In genomic region chr17:39623356-39623950, GRCh38 we compare ENCODE assay signal across 8 cellular contexts. TPM values are rescaled to one million over a fixed set of nuclear protein-coding genes. Genes with fewer than 3 reads are reported as not detected.
DNase-seq lines count a peak whose midpoint lies in the region; ATAC-seq and TF ChIP-seq lines count a peak whose summit lies in the region.

No MANE protein-coding gene starts in this region.

- no peak for TF ChIP-seq POLR2A in transverse colon (IDR thresholded peaks at IDR 0.05)

- H3K36me3 ChIP-seq in MG63 (no peaks in the 10 kb centered on the region; the same call in 1 of the 2 replicates), parathyroid adenoma (ENCODE audit: control insufficient read depth, insufficient read depth, low read length) (no peaks in the 10 kb centered on the region), transverse colon (no peaks in the 10 kb centered on the region)

- H3K27ac ChIP-seq in parathyroid adenoma (no peak overlapping the region), transverse colon (peak overlapping the region in 3 of 4 donors; percentile 47 to 93 (median 48))

- TF ChIP-seq CTCF in GM12872 (IDR thresholded peaks at IDR 0.05; ENCODE audit: insufficient read depth, low read depth, low read length) (peak; percentile 93), parathyroid adenoma (IDR thresholded peaks at IDR 0.05) (peak; percentile 97), transverse colon (IDR thresholded peaks at IDR 0.05) (peak; percentile 94 to 97 (median 95))

- H2AFZ ChIP-seq in parathyroid adenoma: no peak overlapping the region

- ATAC-seq in SK-N-SH treated with all-trans-retinoic acid at 6 μM for 48 hours: peak; percentile 82
- no peak for ATAC-seq in GM18520 (IDR thresholded peaks at IDR 0.05; ENCODE audit: unreplicated experiment)

- peak; percentile 84 for DNase-seq in MG63
- peak; percentile 69 to 88 (median 82) for DNase-seq in activated naive CD4-positive, alpha-beta T cell (lab: John Stamatoyannopoulos, UW)
- DNase-seq in globus pallidus (ENCODE audit: low spot score): peak; percentile 76
- DNase-seq in transverse colon: peak; percentile 94

- no peaks in the 10 kb centered on the region for H3K9me3 ChIP-seq in MG63
- H3K9me3 ChIP-seq in parathyroid adenoma (ENCODE audit: control insufficient read depth, low read length): no peaks in the 10 kb centered on the region
- H3K9me3 ChIP-seq in transverse colon: no peaks in the 10 kb centered on the region

- H3K4me1 ChIP-seq in parathyroid adenoma (peaks cover 10% of the 10 kb centered on the region), transverse colon (peaks cover 23 to 56% (median 44%) of the 10 kb centered on the region in 4 donors)

- no peaks in the 10 kb centered on the region for H3K79me2 ChIP-seq in parathyroid adenoma

- intact Hi-C loops in transverse colon (cut with DNase I; ENCODE audit: low total_unique reads): no loop called here

- WGBS in transverse colon (ENCODE audit: low coverage in 1 of 2), 2 donors: 9% methylated on average over 16 of the region's 16 CpGs; no CpG with 5 or more reads in 1 of the 2 donors

- in situ Hi-C loops in transverse colon (cut with MboI; ENCODE audit: low pct_ligation_motif_present in 1 of 4, low pct_unique_long_range_greater_than_20kb in 1 of 4, low sequenced_read_pairs in 3 of 4): loop anchor here in 2 of 4 donors (10.0 kb wide), 2 partner anchors 121 to 131 kb away; no protein-coding TSS in a partner anchor

- TF ChIP-seq EP300 in transverse colon (IDR thresholded peaks at IDR 0.05; ENCODE audit: low read depth): no peak

- H3K9ac ChIP-seq in parathyroid adenoma: no peak overlapping the region

- H3K4me3 ChIP-seq in MG63: no peak overlapping the region
- no peak overlapping the region for H3K4me3 ChIP-seq in parathyroid adenoma (ENCODE audit: low read depth, low read length)
- H3K4me3 ChIP-seq in transverse colon: no peak overlapping the region

- no peak overlapping the region for H3K4me2 ChIP-seq in parathyroid adenoma (ENCODE audit: low read length)

- peaks cover 12% of the 10 kb centered on the region; the same call in 1 of the 2 replicates for H3K27me3 ChIP-seq in MG63
- peaks cover 3% of the 10 kb centered on the region for H3K27me3 ChIP-seq in parathyroid adenoma (ENCODE audit: control insufficient read depth, insufficient read depth, low read length)
- H3K27me3 ChIP-seq in transverse colon: peaks cover 36% of the 10 kb centered on the region

TF ChIP-seq in SK-N-SH treated with all-trans-retinoic acid at 6 μM for 48 hours, 23 proteins besides CTCF, POLR2A, EP300 and RAD21:
- TF ChIP-seq GLIS3 (CRISPR knock-in tag; IDR thresholded peaks at IDR 0.05) (no peak), TCF4 (CRISPR knock-in tag; IDR thresholded peaks at IDR 0.05; ENCODE audit: borderline replicate concordance) (no peak), TOX (CRISPR knock-in tag; IDR thresholded peaks at IDR 0.05; ENCODE audit: borderline replicate concordance) (no peak)

RNA-seq across cellular contexts. Expression of gene PPP1R1B, which starts 3.3 kb away (rescaled TPM):
- total RNA-seq in MG63 (2014; rRNA removed; shearing (Covaris generic); ENCODE audit: low replicate concordance): not detected in 2 replicates
- total RNA-seq in transverse colon: 100 to 1,000 TPM; 125 to 509 (median 223) TPM

RNA-seq across cellular contexts. Expression of gene STARD3, which starts 13.5 kb away (rescaled TPM):
- 55.2 and 61.8 TPM in 2 replicates for total RNA-seq in MG63 (2014; rRNA removed; shearing (Covaris generic); ENCODE audit: low replicate concordance)
- 100 to 1,000 TPM in 1 of 4 donors, 10 to 100 TPM in 3; 63.5 to 193 (median 73.2) TPM for total RNA-seq in transverse colon

RNA-seq across cellular contexts. Expression of gene NEUROD2, which starts 15.7 kb away (rescaled TPM):
- total RNA-seq in MG63 (2014; rRNA removed; shearing (Covaris generic); ENCODE audit: low replicate concordance): not detected in 2 replicates
- total RNA-seq in transverse colon: not detected

RNA-seq across cellular contexts. Expression of gene TCAP, which starts 41.7 kb away (rescaled TPM):
- 0.07 TPM in 1 of 2 replicates, not detected in the other for total RNA-seq in MG63 (2014; rRNA removed; shearing (Covaris generic); ENCODE audit: low replicate concordance)
- 1 to 10 TPM in 1 of 4 donors, under 1 TPM in 1, not detected in 2; 0.64 to 1.9 TPM for total RNA-seq in transverse colon

RNA-seq across cellular contexts. Expression of gene PNMT, which starts 44.8 kb away (rescaled TPM):
- not detected in 2 replicates for total RNA-seq in MG63 (2014; rRNA removed; shearing (Covaris generic); ENCODE audit: low replicate concordance)
- total RNA-seq in transverse colon: 10 to 100 TPM in 1 of 4 donors, 1 to 10 TPM in 2, under 1 TPM in 1; 0.80 to 48.3 (median 1.3) TPM

Comparison
In these comparisons a context has a peak if more than half of its experiments do, and no peak if none do; other contexts are left out.
1. RNA of gene PPP1R1B, which starts 3.3 kb away (total RNA-seq): 125 to 509 TPM in transverse colon; not detected in MG63; every median in the first group is over 100 times any median in the second.
2. Peak in every context shown above with its lines, with median percentiles within 50 percentile points of each other: CTCF ChIP-seq and DNase-seq.